Comparison of ENCODE assay signal across 22 cellular contexts in the genomic region with DNA sequence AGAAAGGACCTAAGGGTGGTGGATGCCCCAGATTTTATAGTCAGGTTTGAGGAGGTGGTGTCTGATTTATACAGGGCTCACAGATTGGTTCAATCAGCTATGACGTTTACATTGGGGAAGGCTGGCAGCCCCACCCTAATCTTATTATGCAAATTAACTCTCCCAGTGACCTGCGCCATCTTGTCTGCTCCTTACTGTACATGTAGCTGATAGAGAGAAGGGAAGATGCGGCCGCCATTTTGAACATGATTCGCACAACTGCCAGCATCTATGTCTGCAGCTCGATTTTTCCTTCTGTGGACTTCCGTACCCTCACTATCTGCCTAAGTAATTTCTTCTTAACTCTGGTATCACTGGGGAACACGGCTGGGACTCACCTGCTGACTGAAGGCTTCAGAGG.
"Had no signal": no experiment of that assay in that cellular context is flagged by ENCODE, and none has a peak within 500 bp of the region (broad histone marks: within the 10 kb centered on the region; RNA-seq: fewer than 3 reads in every experiment).

No MANE protein-coding gene starts in this region.

- H3K4me1 ChIP-seq: colonic mucosa, gastrocnemius medialis, heart left ventricle, pancreas, right lobe of liver, transverse colon, upper lobe of right lung, uterus had no signal

- H3K36me3 ChIP-seq: colonic mucosa, gastrocnemius medialis, heart left ventricle, neutrophil, pancreas, right lobe of liver, transverse colon, upper lobe of right lung, uterus had no signal

- H3K9me3 ChIP-seq: colonic mucosa, gastrocnemius medialis, neutrophil, pancreas, right lobe of liver, transverse colon, upper lobe of right lung, uterus had no signal

- H3K27me3 ChIP-seq: colonic mucosa, gastrocnemius medialis, heart left ventricle, hepatocyte, neutrophil, right lobe of liver, transverse colon, upper lobe of right lung, uterus had no signal

- ATAC-seq: effector memory CD8-positive, alpha-beta T cell; gastrocnemius medialis; heart left ventricle; left lobe of liver; mucosa of descending colon; natural killer cell treated with Interleukin-12 subunit alpha and Interleukin-12 subunit beta and Interleukin-15 and Interleukin-18, amount 100 ng/mL, for 72 hours; pancreas; right lobe of liver; stimulated activated naive B cell treated with anti-CD40 and anti-IgM and Interleukin-4, amounts not matched to agents 10 μg/mL and 1 μg/mL and 100 μg/mL, for 72 hours; upper lobe of right lung had no signal

- DNase-seq: colonic mucosa; effector memory CD8-positive, alpha-beta T cell; foreskin fibroblast; gastrocnemius medialis; heart left ventricle; kidney; mucosa of descending colon; naive B cell; pancreas; right lobe of liver; small intestine; stimulated activated CD4-positive, alpha-beta T cell treated with anti-CD3 and anti-CD28 coated beads, Interleukin-15, amount 100 ng/mL, for 24 hours; stimulated activated CD4-positive, alpha-beta T cell treated with anti-CD3 and anti-CD28 coated beads, Interleukin-2, amount 100 ng/mL, for 48 hours; stimulated activated naive B cell treated with anti-CD40 and anti-IgM and Interleukin-4, amounts not matched to agents 10 μg/mL and 1 μg/mL and 100 μg/mL, for 72 hours; transverse colon; upper lobe of right lung; uterus had no signal

- H3K4me3 ChIP-seq: colonic mucosa, gastrocnemius medialis, heart left ventricle, hepatocyte, lung, mucosa of descending colon, pancreas, right lobe of liver, transverse colon, upper lobe of right lung, uterus had no signal

- H3K27ac ChIP-seq: colonic mucosa, gastrocnemius medialis, heart left ventricle, hepatocyte, neutrophil, pancreas, right lobe of liver, transverse colon, upper lobe of right lung, uterus had no signal
